18 cellular contexts compared by ENCODE assay signal in genomic region chr17:63991611-63992010, GRCh38. TPM values are rescaled to one million over a fixed set of nuclear protein-coding genes. Genes with fewer than 3 reads are reported as not detected.
DNase-seq lines count a peak whose midpoint lies in the region; ATAC-seq and TF ChIP-seq lines count a peak whose summit lies in the region.
"Had no signal": no experiment of that assay in that cellular context is flagged by ENCODE, and none has a peak within 500 bp of the region (broad histone marks: within the 10 kb centered on the region; RNA-seq: fewer than 3 reads in every experiment).

No MANE protein-coding gene starts in this region.

- no peak for ATAC-seq in central memory CD8-positive, alpha-beta T cell (replicated peaks; ENCODE audit: extremely low read depth, poor library complexity, severe bottlenecking)
- ATAC-seq in memory B cell (ENCODE audit: low read depth) (no peak), HG03039 (IDR thresholded peaks at IDR 0.05; ENCODE audit: unreplicated experiment) (no peak)
- ATAC-seq: HCT116 had no signal

- no peak for TF ChIP-seq CTCF in spleen (IDR thresholded peaks at IDR 0.05 in 8 of 11, conservative IDR thresholded peaks at IDR 0.05 in 3 of 11)

- H3K4me1 Mint-ChIP-seq in CD4-positive, alpha-beta memory T cell, result peaks cover 36 to 70% (median 44%) of the 10 kb centered on the region in 4 donors
- peaks cover 51% of the 10 kb centered on the region for H3K4me1 Mint-ChIP-seq in central memory CD8-positive, alpha-beta T cell
- H3K4me1 Mint-ChIP-seq in memory B cell, result peaks cover 34% of the 10 kb centered on the region

- H3K36me3 ChIP-seq in CD4-positive, alpha-beta memory T cell (ENCODE audit: insufficient read depth, low read length), result no peaks in the 10 kb centered on the region
- H3K36me3 ChIP-seq in spleen, result no peaks in the 10 kb centered on the region

- no peak overlapping the region for H3K27ac ChIP-seq in CD4-positive, alpha-beta memory T cell (ENCODE audit: low read depth, low read length)
- H3K27ac ChIP-seq in spleen, result no peak overlapping the region

- peak overlapping the region in 6 of 7 donors; percentile 6 to 81 (median 57) for H3K27ac Mint-ChIP-seq in CD4-positive, alpha-beta memory T cell
- H3K27ac Mint-ChIP-seq in central memory CD8-positive, alpha-beta T cell (ENCODE audit: low read depth), result peak overlapping the region; percentile 50
- no peak overlapping the region for H3K27ac Mint-ChIP-seq in memory B cell

- POLR2A ChIA-PET in CD4-positive, alpha-beta memory T cell (lab: Charles Lee; ENCODE audit: partially characterized antibody), result interaction anchor here (2.0 to 22.6 kb wide), 3 partner anchors 11 to 45 kb away, joined by 11 to 587 read pairs (median 13); partner anchors contain the start of gene ICAM2

- no peaks in the 10 kb centered on the region for H3K27me3 ChIP-seq in CD4-positive, alpha-beta memory T cell (ENCODE audit: insufficient read depth, low read length)
- H3K27me3 ChIP-seq in spleen (replicated peaks in 1 of 7), result no peaks in the 10 kb centered on the region

- no peak for TF ChIP-seq POLR2A in spleen (IDR thresholded peaks at IDR 0.05)

- 86 to 90% (median 87%) methylated on average over 11 of the region's 11 CpGs for WGBS in spleen, 5 donors

- H3K4me1 ChIP-seq in CD4-positive, alpha-beta memory T cell (ENCODE audit: insufficient read depth, low read length), result peaks cover 42% of the 10 kb centered on the region
- peaks cover 16 to 72% (median 47%) of the 10 kb centered on the region in 6 donors for H3K4me1 ChIP-seq in spleen

- no peak for DNase-seq in CD4-positive, alpha-beta memory T cell
- no peak for DNase-seq in central memory CD8-positive, alpha-beta T cell (ENCODE audit: low spot score in 2 of 2)
- DNase-seq in memory B cell (ENCODE audit: low spot score in 2 of 2) (no peak), spleen (peak; percentile 46)
- DNase-seq in stimulated activated CD4-positive, alpha-beta T cell treated with anti-CD3 and anti-CD28 coated beads, Interleukin-4, amount 100 ng/mL, for 24 hours, result no peak
- no peak for DNase-seq in activated CD8-positive, alpha-beta memory T cell treated with anti-CD3 and anti-CD28 coated beads, Interleukin-2, amount 50 U/mL, for 4 hours
- DNase-seq: Caco-2, DMS53, Kasumi-1, NCI-H1105 treated with DMSO at 0.1 percent for 48 hours, NCI-H1930, NCI-H2171, NCI-H446 treated with DMSO at 0.1 percent for 48 hours, NCI-H774, Right ventricle myocardium superior had no signal

- intact Hi-C loops in CD4-positive, alpha-beta memory T cell (cut with micrococcal nuclease), result no loop called here
- intact Hi-C loops in spleen (cut with DNase I; ENCODE audit: low total_unique reads), result no loop called here

- no peaks in the 10 kb centered on the region for H3K9me3 Mint-ChIP-seq in CD4-positive, alpha-beta memory T cell
- no peaks in the 10 kb centered on the region for H3K9me3 Mint-ChIP-seq in central memory CD8-positive, alpha-beta T cell
- no peaks in the 10 kb centered on the region for H3K9me3 Mint-ChIP-seq in memory B cell

- no peaks in the 10 kb centered on the region for H3K36me3 Mint-ChIP-seq in CD4-positive, alpha-beta memory T cell
- no peaks in the 10 kb centered on the region for H3K36me3 Mint-ChIP-seq in central memory CD8-positive, alpha-beta T cell (ENCODE audit: insufficient read depth)
- H3K36me3 Mint-ChIP-seq in memory B cell, result no peaks in the 10 kb centered on the region

- H3K9me3 ChIP-seq in CD4-positive, alpha-beta memory T cell (ENCODE audit: control insufficient read depth in 1 of 2, low read length in 2 of 2), result no peaks in the 10 kb centered on the region
- no peaks in the 10 kb centered on the region for H3K9me3 ChIP-seq in spleen
- H3K9me3 ChIP-seq: Caco-2 had no signal

- H3K27me3 Mint-ChIP-seq in CD4-positive, alpha-beta memory T cell, result no peaks in the 10 kb centered on the region
- H3K27me3 Mint-ChIP-seq in central memory CD8-positive, alpha-beta T cell, result no peaks in the 10 kb centered on the region
- peaks cover 13% of the 10 kb centered on the region for H3K27me3 Mint-ChIP-seq in memory B cell

- H3K4me3 Mint-ChIP-seq in CD4-positive, alpha-beta memory T cell, result peak overlapping the region in 2 of 8 donors; percentile 12 to 20
- peak overlapping the region; percentile 80 for H3K4me3 Mint-ChIP-seq in central memory CD8-positive, alpha-beta T cell
- peak overlapping the region; percentile 17 for H3K4me3 Mint-ChIP-seq in memory B cell

- no peak overlapping the region for H3K4me3 ChIP-seq in CD4-positive, alpha-beta memory T cell (ENCODE audit: low read length in 2 of 2)
- no peak overlapping the region for H3K4me3 ChIP-seq in spleen

- CTCF ChIA-PET in CD4-positive, alpha-beta memory T cell (lab: Charles Lee; ENCODE audit: partially characterized antibody), result interaction anchor here (0.8 to 32.9 kb wide), 7 partner anchors 10 to 139 kb away, joined by 3 to 556 read pairs (median 5); partner anchors contain the start of genes ERN1, GH1 and ICAM2

RNA-seq across cellular contexts. Expression of gene PRR29, which starts 6.5 kb away (rescaled TPM):
- total RNA-seq in CD4-positive, alpha-beta memory T cell, result 1 to 10 TPM in 1 of 2 experiments, under 1 TPM in 1; 0.19 to 1.0 TPM
- 1 to 10 TPM; 5.6 to 6.0 TPM for polyA plus RNA-seq in CD4-positive, alpha-beta memory T cell
- 1 to 10 TPM; 1.6 to 9.1 (median 3.5) TPM for total RNA-seq in spleen
- polyA plus RNA-seq in spleen, result 1 to 10 TPM in 1 of 3 donors, under 1 TPM in 2; 0.65 to 3.6 (median 0.73) TPM
- total RNA-seq: Caco-2 had no signal

RNA-seq across cellular contexts. Expression of gene SCN4A, which starts 18.9 kb away (rescaled TPM):
- total RNA-seq in CD4-positive, alpha-beta memory T cell, result under 1 TPM; 0.17 to 0.30 TPM
- polyA plus RNA-seq in CD4-positive, alpha-beta memory T cell, result not detected
- total RNA-seq in spleen, result 1 to 10 TPM in 5 of 7 donors, under 1 TPM in 2; 0.54 to 4.0 (median 1.3) TPM
- polyA plus RNA-seq in spleen, result under 1 TPM; 0.14 to 0.70 (median 0.26) TPM
- total RNA-seq: Caco-2 had no signal
- polyA plus RNA-seq: BJ had no signal

RNA-seq across cellular contexts. Expression of gene ICAM2, which starts 28.8 kb away (rescaled TPM):
- 100 to 1,000 TPM; 150 to 158 TPM for total RNA-seq in CD4-positive, alpha-beta memory T cell
- polyA plus RNA-seq in CD4-positive, alpha-beta memory T cell, result 100 to 1,000 TPM; 411 to 591 TPM
- 100 to 1,000 TPM; 136 to 412 (median 275) TPM for total RNA-seq in spleen
- 100 to 1,000 TPM in 1 of 3 donors, 10 to 100 TPM in 2; 79.2 to 108 (median 86.7) TPM for polyA plus RNA-seq in spleen

RNA-seq across cellular contexts. Expression of gene CD79B, which starts 59.5 kb away (rescaled TPM):
- 10 to 100 TPM; 16.4 to 17.2 TPM for total RNA-seq in CD4-positive, alpha-beta memory T cell
- polyA plus RNA-seq in CD4-positive, alpha-beta memory T cell, result 10 to 100 TPM; 54.4 to 57.2 TPM
- total RNA-seq in spleen, result 100 to 1,000 TPM; 149 to 226 (median 192) TPM
- polyA plus RNA-seq in spleen, result 100 to 1,000 TPM; 386 to 659 (median 624) TPM
- total RNA-seq: Caco-2 had no signal
